ENCODE assay signal across 7 cellular contexts in the genomic region with DNA sequence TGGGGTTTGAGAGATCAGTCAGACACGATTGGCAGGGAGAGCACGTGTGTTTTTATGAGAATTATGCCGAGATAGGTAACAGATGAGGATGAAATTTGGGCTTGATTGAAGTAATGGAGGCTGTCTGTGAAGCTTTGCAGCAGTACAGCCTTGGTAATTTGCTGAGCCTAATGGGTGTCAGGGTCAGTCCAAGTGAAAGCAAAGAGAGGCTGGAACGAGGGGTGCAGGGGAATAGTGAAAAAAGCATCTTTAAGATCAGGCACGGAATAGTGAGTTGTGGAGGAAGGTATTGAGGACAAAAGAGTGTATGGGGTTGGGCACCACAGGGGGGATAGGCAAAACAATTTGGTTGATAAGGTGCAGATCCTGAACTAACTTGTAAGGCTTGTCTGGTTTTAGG.
DNase-seq lines count a peak whose midpoint lies in the region; TF ChIP-seq lines count a peak whose summit lies in the region.
"Not testable (repeated sequence)": the region's sequence is repeated elsewhere in the genome, so short reads cannot be mapped to it uniquely, and the experiment has no call there.

No MANE protein-coding gene starts in this region.

- not testable (repeated sequence) for H3K4me1 Mint-ChIP-seq in activated CD4-positive, alpha-beta T cell treated with anti-CD3 and anti-CD28 coated beads, Interleukin-2, amount 10 ng/mL, durations not matched to agents 7 days and 5 days
- H3K4me1 Mint-ChIP-seq in endothelial cell (ENCODE audit: unreplicated experiment) = peaks cover 67% of the 10 kb centered on the region

- DNase-seq in activated CD4-positive, alpha-beta T cell treated with anti-CD3 and anti-CD28 coated beads, Interleukin-2, amount 10 ng/mL, durations not matched to agents 7 days and 5 days; endothelial cell (ENCODE audit: low spot score); trophoblast cell: not testable (repeated sequence)

- not testable (repeated sequence) for H3K4ac ChIP-seq in trophoblast cell (ENCODE audit: low read depth, low read length)

- peak overlapping the region; percentile 27 for H3K27ac Mint-ChIP-seq in activated CD4-positive, alpha-beta T cell treated with anti-CD3 and anti-CD28 coated beads, Interleukin-2, amount 10 ng/mL, durations not matched to agents 7 days and 5 days
- peak overlapping the region; percentile 64 for H3K27ac Mint-ChIP-seq in endothelial cell (ENCODE audit: unreplicated experiment)

- not testable (repeated sequence) for H3K4me3 Mint-ChIP-seq in activated CD4-positive, alpha-beta T cell treated with anti-CD3 and anti-CD28 coated beads, Interleukin-2, amount 10 ng/mL, durations not matched to agents 7 days and 5 days
- peak overlapping the region; percentile 93 for H3K4me3 Mint-ChIP-seq in endothelial cell (ENCODE audit: unreplicated experiment)

- H3K9me3 Mint-ChIP-seq in activated CD4-positive, alpha-beta T cell treated with anti-CD3 and anti-CD28 coated beads, Interleukin-2, amount 10 ng/mL, durations not matched to agents 7 days and 5 days; endothelial cell (ENCODE audit: unreplicated experiment): not testable (repeated sequence)

- H3K23ac ChIP-seq in trophoblast cell (ENCODE audit: low read length) = not testable (repeated sequence)

- CTCF ChIA-PET in activated CD4-positive, alpha-beta T cell treated with anti-CD3 and anti-CD28 coated beads, Interleukin-2, amount 10 ng/mL, durations not matched to agents 7 days and 5 days (lab: Charles Lee) = not testable (repeated sequence)

- not testable (repeated sequence) for H4K12ac ChIP-seq in trophoblast cell (ENCODE audit: low read depth, low read length)

- TF ChIP-seq CTCF in endothelial cell (IDR thresholded peaks at IDR 0.05; ENCODE audit: unreplicated experiment) = not testable (repeated sequence)

- H3K4me3 ChIP-seq in HUES48 (ENCODE audit: low read depth, low read length) (peak overlapping the region; percentile 57), iPS-11a (ENCODE audit: low read depth, low read length) (peak overlapping the region; percentile 13), iPS-20b (ENCODE audit: low read length) (peak overlapping the region; percentile 58)
- H3K4me3 ChIP-seq in trophoblast cell (ENCODE audit: low read depth, low read length) = not testable (repeated sequence)

- POLR2A ChIA-PET in activated CD4-positive, alpha-beta T cell treated with anti-CD3 and anti-CD28 coated beads, Interleukin-2, amount 10 ng/mL, durations not matched to agents 7 days and 5 days (lab: Charles Lee) = not testable (repeated sequence)

- not testable (repeated sequence) for H3K27me3 Mint-ChIP-seq in activated CD4-positive, alpha-beta T cell treated with anti-CD3 and anti-CD28 coated beads, Interleukin-2, amount 10 ng/mL, durations not matched to agents 7 days and 5 days
- H3K27me3 Mint-ChIP-seq in endothelial cell (ENCODE audit: unreplicated experiment) = peaks cover 13% of the 10 kb centered on the region

- H3K36me3 Mint-ChIP-seq in activated CD4-positive, alpha-beta T cell treated with anti-CD3 and anti-CD28 coated beads, Interleukin-2, amount 10 ng/mL, durations not matched to agents 7 days and 5 days (ENCODE audit: low read depth) = not testable (repeated sequence)
- peaks cover 39% of the 10 kb centered on the region for H3K36me3 Mint-ChIP-seq in endothelial cell (ENCODE audit: low read depth, unreplicated experiment)

- not testable (repeated sequence) for H3K27ac ChIP-seq in HUES48 (ENCODE audit: low read depth, low read length); iPS-20b (ENCODE audit: low read length)
- H3K27ac ChIP-seq in trophoblast cell (ENCODE audit: low read depth, low read length) = peak overlapping the region; percentile 50

- peak overlapping the region; percentile 49 for H3K9ac ChIP-seq in ES-I3 (ENCODE audit: low read depth, low read length)
- 0 out of 2 replicates have a peak overlapping the region, but pooled peaks have one; percentile 48 for H3K9ac ChIP-seq in HUES48 (ENCODE audit: low read depth, low read length)
- peak overlapping the region; percentile 61 for H3K9ac ChIP-seq in iPS-20b (ENCODE audit: low read depth, low read length)
- H3K9ac ChIP-seq in trophoblast cell (ENCODE audit: low read length) = not testable (repeated sequence)

- H2BK120ac ChIP-seq in trophoblast cell (ENCODE audit: insufficient read depth, low read length, poor library complexity) = peak overlapping the region; percentile 92

- WGBS in trophoblast cell (ENCODE audit: extremely low coverage, insufficient coverage, insufficient read length) = no CpG with 5 or more reads among the region's 5 CpGs

- H2BK12ac ChIP-seq in trophoblast cell (ENCODE audit: low read length) = not testable (repeated sequence)

- H3K9me3 ChIP-seq in ES-I3 (ENCODE audit: control insufficient read depth, insufficient read depth, low read length); HUES48 (ENCODE audit: control insufficient read depth, insufficient read depth, low read length); iPS-20b (ENCODE audit: insufficient read depth, low read depth, low read length); trophoblast cell (ENCODE audit: insufficient read depth, low read depth, low read length): not testable (repeated sequence)

- H3K4me1 ChIP-seq in ES-I3 (ENCODE audit: insufficient read depth, low read length) = peaks cover 34% of the 10 kb centered on the region
- H3K4me1 ChIP-seq in HUES48 (ENCODE audit: control insufficient read depth, insufficient read depth, low read length) = peaks cover 42% of the 10 kb centered on the region
- H3K4me1 ChIP-seq in iPS-20b (ENCODE audit: insufficient read depth, low read length) = peaks cover 41% of the 10 kb centered on the region
- H3K4me1 ChIP-seq in trophoblast cell (ENCODE audit: control insufficient read depth in 1 of 2, insufficient read depth in 2 of 2, low read length in 2 of 2) = peaks cover 37 to 41% of the 10 kb centered on the region in 2 experiments

- not testable (repeated sequence) for H4K8ac ChIP-seq in trophoblast cell (ENCODE audit: low read depth, low read length)

- peak overlapping the region; percentile 55 for H3K4me2 ChIP-seq in trophoblast cell (ENCODE audit: low read length)

- H2AFZ ChIP-seq in trophoblast cell (ENCODE audit: insufficient read depth, low read length, poor library complexity) = not testable (repeated sequence)

- not testable (repeated sequence) for H2AK5ac ChIP-seq in trophoblast cell (ENCODE audit: low read length)

- H3K14ac ChIP-seq in trophoblast cell (ENCODE audit: low read length) = not testable (repeated sequence)

- H4K91ac ChIP-seq in trophoblast cell (ENCODE audit: low read depth, low read length) = peak overlapping the region; percentile 83

- not testable (repeated sequence) for H2BK5ac ChIP-seq in trophoblast cell (ENCODE audit: low read depth, low read length, poor library complexity)

- H3K36me3 ChIP-seq in ES-I3 (ENCODE audit: insufficient read depth, low read length) = peaks cover 26% of the 10 kb centered on the region
- peaks cover 33% of the 10 kb centered on the region for H3K36me3 ChIP-seq in HUES48 (ENCODE audit: control insufficient read depth, insufficient read depth, low read length)
- H3K36me3 ChIP-seq in iPS-20b (ENCODE audit: insufficient read depth, low read depth, low read length) = peaks cover 31% of the 10 kb centered on the region
- H3K36me3 ChIP-seq in trophoblast cell (ENCODE audit: control insufficient read depth in 1 of 2, insufficient read depth in 2 of 2, low read length in 2 of 2) = not testable (repeated sequence)

- H3K79me2 ChIP-seq in trophoblast cell (ENCODE audit: control insufficient read depth, insufficient read depth, low read length, poor library complexity) = peaks cover 11% of the 10 kb centered on the region

- not testable (repeated sequence) for H3K27me3 ChIP-seq in HUES48 (ENCODE audit: control insufficient read depth, insufficient read depth, low read length); iPS-20b (ENCODE audit: insufficient read depth, low read length); trophoblast cell (ENCODE audit: insufficient read depth, low read length)

- H3K18ac ChIP-seq in trophoblast cell (ENCODE audit: low read length) = peak overlapping the region; percentile 67

- peaks cover 39% of the 10 kb centered on the region for H3K79me1 ChIP-seq in trophoblast cell (ENCODE audit: low read length)
